1 cellular context compared by ENCODE assay signal in the genomic region with DNA sequence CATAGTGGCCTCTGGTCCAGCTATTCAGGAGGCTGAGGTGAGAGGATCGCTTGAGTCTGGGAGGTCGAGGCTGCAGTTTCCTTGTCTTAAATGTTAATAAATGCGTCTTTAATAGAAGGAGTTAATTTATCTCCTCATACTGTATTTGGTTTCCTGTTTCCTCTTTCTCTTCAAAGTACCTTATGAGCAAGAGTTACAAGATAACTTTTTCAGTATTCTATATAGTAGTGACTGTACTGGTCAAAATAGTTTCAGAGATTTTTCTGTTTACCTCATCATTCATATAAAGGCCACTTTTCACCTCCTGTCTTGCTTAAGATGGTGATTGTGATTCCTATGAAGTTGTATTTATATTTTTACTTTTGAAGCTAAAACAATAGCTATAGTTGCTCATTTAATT.
TF ChIP-seq lines count a peak whose summit lies in the region.

No MANE protein-coding gene starts in this region.

TF ChIP-seq in GM23338, 12 proteins besides CTCF, POLR2A, EP300 and RAD21:
- TF ChIP-seq, protein P1, sequence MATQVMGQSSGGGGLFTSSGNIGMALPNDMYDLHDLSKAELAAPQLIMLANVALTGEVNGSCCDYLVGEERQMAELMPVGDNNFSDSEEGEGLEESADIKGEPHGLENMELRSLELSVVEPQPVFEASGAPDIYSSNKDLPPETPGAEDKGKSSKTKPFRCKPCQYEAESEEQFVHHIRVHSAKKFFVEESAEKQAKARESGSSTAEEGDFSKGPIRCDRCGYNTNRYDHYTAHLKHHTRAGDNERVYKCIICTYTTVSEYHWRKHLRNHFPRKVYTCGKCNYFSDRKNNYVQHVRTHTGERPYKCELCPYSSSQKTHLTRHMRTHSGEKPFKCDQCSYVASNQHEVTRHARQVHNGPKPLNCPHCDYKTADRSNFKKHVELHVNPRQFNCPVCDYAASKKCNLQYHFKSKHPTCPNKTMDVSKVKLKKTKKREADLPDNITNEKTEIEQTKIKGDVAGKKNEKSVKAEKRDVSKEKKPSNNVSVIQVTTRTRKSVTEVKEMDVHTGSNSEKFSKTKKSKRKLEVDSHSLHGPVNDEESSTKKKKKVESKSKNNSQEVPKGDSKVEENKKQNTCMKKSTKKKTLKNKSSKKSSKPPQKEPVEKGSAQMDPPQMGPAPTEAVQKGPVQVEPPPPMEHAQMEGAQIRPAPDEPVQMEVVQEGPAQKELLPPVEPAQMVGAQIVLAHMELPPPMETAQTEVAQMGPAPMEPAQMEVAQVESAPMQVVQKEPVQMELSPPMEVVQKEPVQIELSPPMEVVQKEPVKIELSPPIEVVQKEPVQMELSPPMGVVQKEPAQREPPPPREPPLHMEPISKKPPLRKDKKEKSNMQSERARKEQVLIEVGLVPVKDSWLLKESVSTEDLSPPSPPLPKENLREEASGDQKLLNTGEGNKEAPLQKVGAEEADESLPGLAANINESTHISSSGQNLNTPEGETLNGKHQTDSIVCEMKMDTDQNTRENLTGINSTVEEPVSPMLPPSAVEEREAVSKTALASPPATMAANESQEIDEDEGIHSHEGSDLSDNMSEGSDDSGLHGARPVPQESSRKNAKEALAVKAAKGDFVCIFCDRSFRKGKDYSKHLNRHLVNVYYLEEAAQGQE (IDR thresholded peaks at IDR 0.05; ENCODE audit: unreplicated experiment): no peak
- TF ChIP-seq STAT1 (IDR thresholded peaks at IDR 0.05; ENCODE audit: unreplicated experiment): no peak
